1 cellular context compared by ENCODE assay signal in the genomic region with DNA sequence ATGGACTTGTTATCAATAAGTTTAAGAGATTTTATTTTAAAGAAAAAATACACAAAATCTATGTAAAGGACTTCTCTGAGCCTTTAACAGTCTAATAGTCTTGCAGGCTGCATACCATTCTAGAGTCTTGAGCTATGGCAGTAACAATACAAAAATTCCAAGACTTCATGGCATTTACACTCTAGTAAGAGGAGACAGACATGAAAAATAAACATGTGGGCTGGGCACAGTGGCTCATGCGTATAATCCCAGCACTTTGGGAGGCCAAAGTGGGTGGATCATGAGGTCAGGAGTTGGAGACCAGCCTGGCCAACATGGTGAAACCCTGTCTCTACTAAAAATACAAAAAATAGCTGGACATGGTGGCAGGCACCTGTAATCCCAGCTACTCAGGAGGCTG.
TF ChIP-seq lines count a peak whose summit lies in the region.

No MANE protein-coding gene starts in this region.

TF ChIP-seq in IMR-90, 13 proteins besides CTCF, POLR2A, EP300 and RAD21:
- peak; percentile 5; the same call in 1 of the 2 replicates for TF ChIP-seq BHLHE40 (IDR thresholded peaks at IDR 0.05; ENCODE audit: low read depth, low read length)
